ENCODE assay signal across 11 cellular contexts in genomic region chr2:149329068-149329467, GRCh38. TPM values are rescaled to one million over a fixed set of nuclear protein-coding genes. Genes with fewer than 3 reads are reported as not detected.
DNase-seq lines count a peak whose midpoint lies in the region; ATAC-seq and TF ChIP-seq lines count a peak whose summit lies in the region.
"Had no signal": no experiment of that assay in that cellular context is flagged by ENCODE, and none has a peak within 500 bp of the region (broad histone marks: within the 10 kb centered on the region; RNA-seq: fewer than 3 reads in every experiment).

No MANE protein-coding gene starts in this region.

- peaks cover 53% of the 10 kb centered on the region for H3K27me3 Mint-ChIP-seq in activated naive CD8-positive, alpha-beta T cell treated with anti-CD3 and anti-CD28 coated beads, Interleukin-2, amount 10 ng/mL, durations not matched to agents 7 days and 5 days
- H3K27me3 Mint-ChIP-seq in activated naive CD8-positive, alpha-beta T cell treated with anti-CD3 and anti-CD28 coated beads for 36 hours = peaks cover 61% of the 10 kb centered on the region

- H3K36me3 Mint-ChIP-seq in activated naive CD8-positive, alpha-beta T cell treated with anti-CD3 and anti-CD28 coated beads, Interleukin-2, amount 10 ng/mL, durations not matched to agents 7 days and 5 days = no peaks in the 10 kb centered on the region
- H3K36me3 Mint-ChIP-seq in activated naive CD8-positive, alpha-beta T cell treated with anti-CD3 and anti-CD28 coated beads for 36 hours = no peaks in the 10 kb centered on the region

- H3K9me3 ChIP-seq in testis = no peaks in the 10 kb centered on the region

- peaks cover 1% of the 10 kb centered on the region for H3K4me1 Mint-ChIP-seq in activated naive CD8-positive, alpha-beta T cell treated with anti-CD3 and anti-CD28 coated beads, Interleukin-2, amount 10 ng/mL, durations not matched to agents 7 days and 5 days
- H3K4me1 Mint-ChIP-seq in activated naive CD8-positive, alpha-beta T cell treated with anti-CD3 and anti-CD28 coated beads for 36 hours = peaks cover 9% of the 10 kb centered on the region
- H3K4me1 Mint-ChIP-seq: central memory CD8-positive, alpha-beta T cell had no signal

- H3K27me3 ChIP-seq in testis = no peaks in the 10 kb centered on the region

- TF ChIP-seq POLR2A in testis (IDR thresholded peaks at IDR 0.05) = no peak

- no peak for DNase-seq in activated naive CD8-positive, alpha-beta T cell treated with anti-CD3 and anti-CD28 coated beads, Interleukin-2, amount 10 ng/mL, durations not matched to agents 7 days and 5 days
- DNase-seq in activated naive CD8-positive, alpha-beta T cell treated with anti-CD3 and anti-CD28 coated beads for 36 hours = no peak
- DNase-seq in RPMI7951 (ENCODE audit: low read depth) = peak; percentile 16
- peak; percentile 7 for DNase-seq in germinal center (ENCODE audit: low spot score)
- peak; percentile 50 for DNase-seq in testis
- no peak for DNase-seq in pons (ENCODE audit: low spot score)
- DNase-seq in NCI-H146 (lab: John Stamatoyannopoulos, UW) = no peak
- no peak for DNase-seq in NCI-H187 treated with DMSO at 0.1 percent for 48 hours (lab: John Stamatoyannopoulos, UW)
- DNase-seq: stimulated activated CD4-positive, alpha-beta T cell treated with anti-CD3 and anti-CD28 coated beads, Interleukin-4, amount 100 ng/mL, for 24 hours had no signal

- no peak for TF ChIP-seq CTCF in testis (IDR thresholded peaks at IDR 0.05)

- H3K27ac ChIP-seq in testis = no peak overlapping the region

- POLR2A ChIA-PET in activated naive CD8-positive, alpha-beta T cell treated with anti-CD3 and anti-CD28 coated beads, Interleukin-2, amount 10 ng/mL, durations not matched to agents 7 days and 5 days (lab: Charles Lee) = no interaction called here

- H3K27ac Mint-ChIP-seq in activated naive CD8-positive, alpha-beta T cell treated with anti-CD3 and anti-CD28 coated beads, Interleukin-2, amount 10 ng/mL, durations not matched to agents 7 days and 5 days = no peak overlapping the region
- no peak overlapping the region for H3K27ac Mint-ChIP-seq in activated naive CD8-positive, alpha-beta T cell treated with anti-CD3 and anti-CD28 coated beads for 36 hours

- WGBS in testis, 2 donors = 25 to 26% methylated on average over 8 of the region's 8 CpGs

- no peaks in the 10 kb centered on the region for H3K4me1 ChIP-seq in testis

- no peaks in the 10 kb centered on the region for H3K9me3 Mint-ChIP-seq in activated naive CD8-positive, alpha-beta T cell treated with anti-CD3 and anti-CD28 coated beads, Interleukin-2, amount 10 ng/mL, durations not matched to agents 7 days and 5 days
- H3K9me3 Mint-ChIP-seq in activated naive CD8-positive, alpha-beta T cell treated with anti-CD3 and anti-CD28 coated beads for 36 hours = no peaks in the 10 kb centered on the region
- H3K9me3 Mint-ChIP-seq: central memory CD8-positive, alpha-beta T cell had no signal

- intact Hi-C loops in testis (cut with DNase I; ENCODE audit: low total_unique reads) = no loop called here

- ATAC-seq in activated naive CD8-positive, alpha-beta T cell treated with anti-CD3 and anti-CD28 coated beads, Interleukin-2, amount 10 ng/mL, durations not matched to agents 7 days and 5 days (ENCODE audit: low read depth) = no peak

- H3K36me3 ChIP-seq in testis (ENCODE audit: low read depth, missing control alignments) = no peaks in the 10 kb centered on the region

- H3K4me3 ChIP-seq in testis = peak overlapping the region; percentile 59 to 75
- H3K4me3 ChIP-seq: K562 had no signal

- peak overlapping the region; percentile 33 for H3K4me3 Mint-ChIP-seq in activated naive CD8-positive, alpha-beta T cell treated with anti-CD3 and anti-CD28 coated beads, Interleukin-2, amount 10 ng/mL, durations not matched to agents 7 days and 5 days
- no peak overlapping the region for H3K4me3 Mint-ChIP-seq in activated naive CD8-positive, alpha-beta T cell treated with anti-CD3 and anti-CD28 coated beads for 36 hours
- H3K4me3 Mint-ChIP-seq: central memory CD8-positive, alpha-beta T cell had no signal

RNA-seq across cellular contexts. Expression of gene LYPD6, which starts 1.3 kb away (rescaled TPM):
- not detected for total RNA-seq in activated naive CD8-positive, alpha-beta T cell treated with anti-CD3 and anti-CD28 coated beads, Interleukin-2, amount 10 ng/mL, durations not matched to agents 7 days and 5 days
- not detected for total RNA-seq in activated naive CD8-positive, alpha-beta T cell treated with anti-CD3 and anti-CD28 coated beads for 36 hours
- 16.1 and 19.5 TPM in 2 replicates for total RNA-seq in RPMI7951 (2014; rRNA removed; shearing (Covaris generic))
- total RNA-seq in testis = 10 to 100 TPM in 1 of 2 donors, 1 to 10 TPM in 1; 6.8 to 10.2 TPM
- 6.9 TPM for polyA plus RNA-seq in testis (ENCODE audit: insufficient read depth, low read depth, low replicate concordance)
- total RNA-seq: K562 had no signal
- polyA plus RNA-seq: K562 had no signal

Comparison
In these comparisons a context has a peak if more than half of its experiments do, and no peak if none do; other contexts are left out.
1. DNase-seq: peak in RPMI7951 (single experiment), germinal center (single experiment) and testis (single experiment); none in activated naive CD8-positive, alpha-beta T cell treated with anti-CD3 and anti-CD28 coated beads, Interleukin-2, amount 10 ng/mL, durations not matched to agents 7 days and 5 days (single experiment), activated naive CD8-positive, alpha-beta T cell treated with anti-CD3 and anti-CD28 coated beads for 36 hours (single experiment), pons (single experiment), NCI-H146 (single experiment) and NCI-H187 treated with DMSO at 0.1 percent for 48 hours (single experiment).
2. RNA of gene LYPD6, which starts 1.3 kb away (total RNA-seq): 16.1 to 19.5 TPM in RPMI7951 and 6.8 to 10.2 TPM in testis; not detected in activated naive CD8-positive, alpha-beta T cell treated with anti-CD3 and anti-CD28 coated beads, Interleukin-2, amount 10 ng/mL, durations not matched to agents 7 days and 5 days and not detected in activated naive CD8-positive, alpha-beta T cell treated with anti-CD3 and anti-CD28 coated beads for 36 hours; every median in the first group is over 4 times any median in the second.